Comparison of ENCODE assay signal across 7 cellular contexts in the genomic region with DNA sequence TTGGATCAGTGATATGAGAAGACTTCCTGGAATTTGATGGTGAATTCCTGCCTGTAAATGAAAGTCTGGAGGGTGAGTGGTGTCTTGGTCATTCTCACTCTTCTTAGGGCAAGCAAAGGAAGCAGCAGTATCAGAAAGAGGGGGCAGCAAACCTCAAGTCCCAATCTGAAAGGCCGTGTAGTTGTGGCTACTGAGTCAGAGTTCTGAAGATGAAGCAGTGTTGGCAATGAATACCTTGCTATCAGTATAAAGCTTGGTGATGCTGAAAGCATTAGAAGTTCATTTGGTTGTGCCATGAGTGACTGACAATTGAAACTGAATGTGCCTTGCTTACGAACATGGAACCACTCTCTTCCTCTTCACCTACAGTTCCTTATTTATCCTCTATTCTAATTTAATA. TPM values are rescaled to one million over a fixed set of nuclear protein-coding genes. Genes with fewer than 3 reads are reported as not detected.
"Had no signal": no experiment of that assay in that cellular context is flagged by ENCODE, and none has a peak within 500 bp of the region (broad histone marks: within the 10 kb centered on the region; RNA-seq: fewer than 3 reads in every experiment).

No MANE protein-coding gene starts in this region.

- DNase-seq: H9, HCEC 1CT, IMR-90 had no signal

- H3K4me2 ChIP-seq: GM23338 had no signal

- H3K4me3 ChIP-seq: GM23338, K562 had no signal

- ATAC-seq: GM23338, K562 had no signal

- H2AFZ ChIP-seq: GM23338 had no signal

RNA-seq across cellular contexts. Expression of a gene that starts 35.0 kb away (rescaled TPM):
- total RNA-seq: H1, HT-29, IMR-90 had no signal
- polyA plus RNA-seq: IMR-90 had no signal

RNA-seq across cellular contexts. Expression of a gene that starts 54.1 kb away (rescaled TPM):
- total RNA-seq: GM23338, H1, H9, HT-29, IMR-90, K562 had no signal
- polyA plus RNA-seq: GM23338, IMR-90, K562 had no signal
